Comparison of ENCODE assay signal across 7 cellular contexts in the genomic region with DNA sequence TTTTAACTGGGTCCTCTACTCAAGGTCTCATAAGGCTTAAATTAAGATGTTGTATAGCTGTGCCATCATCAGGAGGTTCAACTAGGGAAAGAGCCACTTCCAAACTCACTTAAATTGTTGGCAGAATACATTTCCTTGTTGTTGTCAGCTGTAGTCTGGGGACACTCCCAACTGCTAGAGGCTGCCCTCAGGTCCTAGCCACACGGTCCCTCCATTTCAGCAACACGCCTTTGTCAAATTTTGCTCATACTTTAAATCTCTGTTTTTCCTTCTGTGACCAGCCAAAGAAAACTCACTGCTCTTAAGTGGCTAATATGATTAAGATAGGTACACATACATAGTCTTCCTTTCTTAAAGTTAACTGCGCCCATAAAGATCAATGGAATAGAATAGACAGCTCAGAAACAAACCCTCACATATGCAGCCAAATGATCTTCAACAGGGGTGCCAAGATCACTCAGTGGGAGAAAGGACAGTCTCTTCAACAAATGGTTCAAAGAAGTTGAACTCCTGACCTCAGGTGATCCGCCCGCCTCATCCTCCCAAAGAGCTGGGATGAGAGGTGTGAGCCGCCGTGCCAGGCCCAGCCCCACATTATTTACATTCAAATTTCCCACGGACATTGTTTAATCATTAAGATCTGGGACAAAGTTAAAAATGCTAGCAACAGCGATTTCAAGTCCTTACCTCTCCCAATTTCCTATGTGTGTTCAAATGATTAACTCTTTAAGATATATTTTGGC.
"Had no signal": no experiment of that assay in that cellular context is flagged by ENCODE, and none has a peak within 500 bp of the region (broad histone marks: within the 10 kb centered on the region; RNA-seq: fewer than 3 reads in every experiment).

No MANE protein-coding gene starts in this region.

- H2AFZ ChIP-seq: GM23248 had no signal

- H3K9ac ChIP-seq: GM23248 had no signal

- DNase-seq: GM23248, GOT3, H7, HFFc6 had no signal

- H3K27ac ChIP-seq: GM23248 had no signal

- H3K9me3 Mint-ChIP-seq: HFFc6, IgD-negative memory B cell had no signal

- H3K36me3 Mint-ChIP-seq: IgD-negative memory B cell had no signal

- H3K9me3 ChIP-seq: HAP-1 had no signal

- H3K4me3 ChIP-seq: GM23248, HAP-1 had no signal

- H3K27ac Mint-ChIP-seq: HFFc6 had no signal

- ATAC-seq: HCT116 had no signal

- H3K4me3 Mint-ChIP-seq: HFFc6 had no signal

- H3K4me1 ChIP-seq: HAP-1 had no signal

- H3K36me3 ChIP-seq: HAP-1 had no signal
